14 cellular contexts compared by ENCODE assay signal in the genomic region with DNA sequence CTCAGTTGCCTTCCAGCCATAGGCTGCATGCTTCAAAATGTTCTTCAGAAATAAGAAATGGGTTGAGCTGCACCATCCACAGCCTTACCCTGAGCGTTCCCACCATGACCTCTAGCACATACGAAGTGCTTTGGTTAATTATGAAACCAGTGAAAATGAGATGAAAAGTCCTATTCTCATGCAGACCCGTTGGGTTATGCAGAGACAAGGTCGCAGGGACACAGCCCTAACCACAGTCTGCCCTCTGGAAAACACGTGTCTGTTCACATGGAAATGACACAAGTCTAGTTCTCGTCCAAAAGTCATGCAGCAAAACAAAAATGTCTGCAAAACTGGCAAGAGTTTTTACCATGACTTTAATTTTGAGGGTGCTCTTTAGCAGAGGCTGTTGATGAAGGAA. TPM values are rescaled to one million over a fixed set of nuclear protein-coding genes. Genes with fewer than 3 reads are reported as not detected.
DNase-seq lines count a peak whose midpoint lies in the region; ATAC-seq, FAIRE-seq and TF ChIP-seq lines count a peak whose summit lies in the region.
"Had no signal": no experiment of that assay in that cellular context is flagged by ENCODE, and none has a peak within 500 bp of the region (broad histone marks: within the 10 kb centered on the region; RNA-seq: fewer than 3 reads in every experiment).

No MANE protein-coding gene starts in this region.

- CTCF ChIA-PET in H1 (lab: Charles Lee; ENCODE audit: partially characterized antibody): interaction anchor here (0.6 to 7.3 kb wide), 22 partner anchors 8 to 751 kb away, joined by 3 to 42 read pairs (median 3); a partner anchor contains a TSS

- H4K91ac ChIP-seq in H1 (replicated peaks; ENCODE audit: insufficient read length, low read length): no peak overlapping the region

- H3K14ac ChIP-seq in H1 (ENCODE audit: insufficient read length): no peak overlapping the region

- no peak overlapping the region for H4K5ac ChIP-seq in H1 (ENCODE audit: insufficient read length, low read depth, low read length)

- H4K20me1 ChIP-seq in H1 (replicated peaks in 1 of 2; ENCODE audit: control insufficient read depth in 1 of 2, insufficient read depth in 2 of 2, low read length in 2 of 2): no peaks in the 10 kb centered on the region
- no peaks in the 10 kb centered on the region for H4K20me1 ChIP-seq in neural progenitor cell (ENCODE audit: low read depth)

- H3K9ac ChIP-seq in H1 (replicated peaks in 1 of 4; ENCODE audit: extremely low read depth in 1 of 4, low read depth in 3 of 4, low read length in 3 of 4) (no peak overlapping the region), neural progenitor cell (no peak overlapping the region)

- H3K36me3 Mint-ChIP-seq in neural progenitor cell: no peaks in the 10 kb centered on the region
- no peaks in the 10 kb centered on the region for H3K36me3 Mint-ChIP-seq in activated T-helper 1 cell treated with anti-CD3 and anti-CD28 coated beads, Interleukin-12 subunit alpha, Interleukin-12 subunit beta, Interleukin-2, Interleukin-4 antibody, amounts not matched to agents 30 ng/mL and 10 ng/mL and 1 ng/mL, durations not matched to agents 14 hours and 24 hours and 36 hours (ENCODE audit: low read depth)

- H3K4me1 ChIP-seq in heart right ventricle: peaks cover 0 to 26% (median 7%) of the 10 kb centered on the region in 9 donors
- H3K4me1 ChIP-seq in H1 (replicated peaks in 1 of 4; ENCODE audit: control insufficient read depth in 3 of 4, insufficient read depth in 4 of 4, low read length in 3 of 4): peaks cover 0 to 4% (median 0%) of the 10 kb centered on the region in 4 experiments; a peak in 4 of 7 replicates
- H3K4me1 ChIP-seq in neural progenitor cell: peaks cover 10% of the 10 kb centered on the region
- H3K4me1 ChIP-seq in aorta (ENCODE audit: control insufficient read depth in 1 of 2, insufficient read depth in 2 of 2, low read length in 2 of 2): no peaks in the 10 kb centered on the region

- no peak overlapping the region for H2BK12ac ChIP-seq in H1 (ENCODE audit: low read depth, low read length)

- no peaks in the 10 kb centered on the region; the same call in 1 of the 2 replicates for H3K23me2 ChIP-seq in H1 (ENCODE audit: low read depth, low read length)

- peaks cover 5% of the 10 kb centered on the region for H3K4me1 Mint-ChIP-seq in neural progenitor cell
- H3K4me1 Mint-ChIP-seq in activated T-helper 1 cell treated with anti-CD3 and anti-CD28 coated beads, Interleukin-12 subunit alpha, Interleukin-12 subunit beta, Interleukin-2, Interleukin-4 antibody, amounts not matched to agents 30 ng/mL and 10 ng/mL and 1 ng/mL, durations not matched to agents 14 hours and 24 hours and 36 hours (ENCODE audit: low read depth): peaks cover 37% of the 10 kb centered on the region

- TF ChIP-seq RAD21 in H1 (IDR thresholded peaks at IDR 0.05 in 1 of 2, conservative IDR thresholded peaks at IDR 0.05 in 1 of 2; ENCODE audit: low read depth in 2 of 2, low read length in 2 of 2): no peak

- H3K4me3 ChIP-seq in heart right ventricle (no peak overlapping the region), H1 (ENCODE audit: extremely low read depth in 1 of 4, insufficient read depth in 2 of 4, low read depth in 3 of 4, low read length in 4 of 4) (no peak overlapping the region), neural progenitor cell (no peak overlapping the region), aorta (ENCODE audit: low read length in 2 of 2) (no peak overlapping the region)

- H3K36me3 ChIP-seq in heart right ventricle (no peaks in the 10 kb centered on the region), H1 (ENCODE audit: control insufficient read depth in 2 of 4, insufficient read depth in 4 of 4, low read length in 3 of 4) (no peaks in the 10 kb centered on the region), neural progenitor cell (no peaks in the 10 kb centered on the region), aorta (ENCODE audit: control insufficient read depth in 1 of 2, insufficient read depth in 2 of 2, low read length in 1 of 2) (no peaks in the 10 kb centered on the region)

- FAIRE-seq in H1 (lab: Jason Lieb, UNC): no peak

- no peak overlapping the region for H3K56ac ChIP-seq in H1 (replicated peaks; ENCODE audit: insufficient read length, low read depth, low read length)

- H2AFZ ChIP-seq in H1 (ENCODE audit: low read length) (no peak overlapping the region), neural progenitor cell (replicated peaks) (peak overlapping the region; percentile 52)

- no peak overlapping the region for H2BK20ac ChIP-seq in H1 (ENCODE audit: low read length)

- DNase-seq in heart right ventricle (no peak), cardiac septum (ENCODE audit: low spot score) (no peak), H1 (ENCODE audit: low read depth in 1 of 2, low spot score in 2 of 2) (peak in 1 of 2 experiments; percentile 26), neural progenitor cell (ENCODE audit: low spot score) (no peak), aorta (no peak)
- DNase-seq in activated T-helper 1 cell treated with anti-CD3 and anti-CD28 coated beads, Interleukin-12 subunit alpha, Interleukin-12 subunit beta, Interleukin-2, Interleukin-4 antibody, amounts not matched to agents 30 ng/mL and 10 ng/mL and 1 ng/mL, durations not matched to agents 14 hours and 24 hours and 36 hours (ENCODE audit: low spot score): no peak
- DNase-seq: DMS153, KG1, NCI-H1048 had no signal

- H2BK120ac ChIP-seq in H1 (replicated peaks; ENCODE audit: low read depth, low read length): no peak overlapping the region

- TF ChIP-seq CTCF in heart right ventricle (IDR thresholded peaks at IDR 0.05): no peak
- no peak for TF ChIP-seq CTCF in H1 (IDR thresholded peaks at IDR 0.05; ENCODE audit: control extremely low read depth in 1 of 3, insufficient read depth in 1 of 3, low read depth in 1 of 3, low read length in 3 of 3)
- no peak for TF ChIP-seq CTCF in neural progenitor cell (IDR thresholded peaks at IDR 0.05)

- no peak overlapping the region for H3K18ac ChIP-seq in H1 (ENCODE audit: extremely low read depth, low read length)

- H3K4ac ChIP-seq in H1 (replicated peaks; ENCODE audit: insufficient read length, low read depth, low read length): no peak overlapping the region

- no peak overlapping the region for H3K4me3 Mint-ChIP-seq in neural progenitor cell
- no peak overlapping the region for H3K4me3 Mint-ChIP-seq in activated T-helper 1 cell treated with anti-CD3 and anti-CD28 coated beads, Interleukin-12 subunit alpha, Interleukin-12 subunit beta, Interleukin-2, Interleukin-4 antibody, amounts not matched to agents 30 ng/mL and 10 ng/mL and 1 ng/mL, durations not matched to agents 14 hours and 24 hours and 36 hours

- H3F3A ChIP-seq in neural progenitor cell (ENCODE audit: low read depth): peaks cover 5% of the 10 kb centered on the region

- H3K27me3 ChIP-seq in heart right ventricle: no peaks in the 10 kb centered on the region
- H3K27me3 ChIP-seq in H1 (replicated peaks in 1 of 4; ENCODE audit: control insufficient read depth in 3 of 4, extremely low read depth in 1 of 4, insufficient read depth in 3 of 4, low read length in 3 of 4): no peaks in the 10 kb centered on the region
- H3K27me3 ChIP-seq in neural progenitor cell: no peaks in the 10 kb centered on the region
- H3K27me3 ChIP-seq in aorta (ENCODE audit: control insufficient read depth in 1 of 2, insufficient read depth in 2 of 2, low read length in 1 of 2): no peaks in the 10 kb centered on the region

- no peak overlapping the region for H4K8ac ChIP-seq in H1 (ENCODE audit: extremely low read depth, insufficient read depth, low read length)

- no peak for TF ChIP-seq EP300 in H1 (IDR thresholded peaks at IDR 0.05; ENCODE audit: borderline replicate concordance in 1 of 2, low read depth in 2 of 2, low read length in 2 of 2)

- H2BK15ac ChIP-seq in H1 (ENCODE audit: low read length): no peak overlapping the region

- H3K27ac Mint-ChIP-seq in neural progenitor cell: no peak overlapping the region
- no peak overlapping the region for H3K27ac Mint-ChIP-seq in activated T-helper 1 cell treated with anti-CD3 and anti-CD28 coated beads, Interleukin-12 subunit alpha, Interleukin-12 subunit beta, Interleukin-2, Interleukin-4 antibody, amounts not matched to agents 30 ng/mL and 10 ng/mL and 1 ng/mL, durations not matched to agents 14 hours and 24 hours and 36 hours

- no peak overlapping the region for H3K23ac ChIP-seq in H1 (ENCODE audit: insufficient read length)

- H3K79me2 ChIP-seq in H1 (ENCODE audit: control insufficient read depth in 1 of 2, insufficient read depth in 2 of 2, low read length in 2 of 2) (no peaks in the 10 kb centered on the region), neural progenitor cell (ENCODE audit: low read depth) (no peaks in the 10 kb centered on the region)

- H3K9me3 ChIP-seq in heart right ventricle: peaks cover 0 to 7% (median 0%) of the 10 kb centered on the region in 11 donors
- H3K9me3 ChIP-seq in H1 (ENCODE audit: insufficient read depth in 2 of 2, low read depth in 1 of 2, low read length in 1 of 2): no peaks in the 10 kb centered on the region
- H3K9me3 ChIP-seq in neural progenitor cell (ENCODE audit: low read depth): no peaks in the 10 kb centered on the region
- no peaks in the 10 kb centered on the region for H3K9me3 ChIP-seq in aorta (ENCODE audit: control insufficient read depth, low read length)

- intact Hi-C loops in heart right ventricle (cut with DNase I) (no loop called here), cardiac septum (cut with DNase I) (no loop called here), aorta (cut with DNase I) (loop anchor here in 1 of 2 donors (2.0 kb wide), 1 partner anchor 13 kb away; no protein-coding TSS in a partner anchor)
- intact Hi-C loops in activated T-helper 1 cell treated with anti-CD3 and anti-CD28 coated beads, Interleukin-12 subunit alpha, Interleukin-12 subunit beta, Interleukin-2, Interleukin-4 antibody, amounts not matched to agents 30 ng/mL and 10 ng/mL and 1 ng/mL, durations not matched to agents 14 hours and 24 hours and 36 hours (cut with micrococcal nuclease): loop anchor here (1.0 to 10.0 kb wide), 2 partner anchors 9 to 407 kb away; a partner anchor contains a TSS

- WGBS in heart right ventricle, 2 donors: 70 to 75% methylated on average over 6 of the region's 6 CpGs
- WGBS in H1 (ENCODE audit: extremely low coverage in 1 of 2, insufficient coverage in 1 of 2, insufficient read length in 1 of 2, insufficient replicate concordance in 2 of 2, low coverage in 1 of 2, low lambda C conversion rate in 2 of 2, missing lambda C conversion rate in 1 of 2), 2 experiments: 87% methylated on average over 6 of the region's 6 CpGs; no CpG with 5 or more reads in 1 of the 2 experiments
- 31 to 33% methylated on average over 6 of the region's 6 CpGs for WGBS in aorta, 2 donors

- no peak overlapping the region for H2AK5ac ChIP-seq in H1 (ENCODE audit: low read depth, low read length)

- no peaks in the 10 kb centered on the region for H3K79me1 ChIP-seq in H1 (ENCODE audit: low read depth, low read length)

- no peak overlapping the region for H3K4me2 ChIP-seq in H1 (ENCODE audit: insufficient read depth in 1 of 2, low read depth in 2 of 2, low read length in 2 of 2)
- H3K4me2 ChIP-seq in neural progenitor cell: peak overlapping the region; percentile 3

- H3K27ac ChIP-seq in heart right ventricle (peak overlapping the region in 1 of 10 donors; percentile 11), H1 (ENCODE audit: low read depth, low read length) (no peak overlapping the region), neural progenitor cell (no peak overlapping the region), aorta (ENCODE audit: low read depth in 1 of 2, low read length in 2 of 2) (peak overlapping the region; percentile 60 to 76)
- H3K27ac ChIP-seq: C4-2B had no signal

- TF ChIP-seq POLR2A in H1 (IDR thresholded peaks at IDR 0.05; ENCODE audit: control extremely low read depth in 1 of 2, low read depth in 2 of 2, low read length in 2 of 2): no peak

- peak overlapping the region; percentile 38; the same call in 1 of the 2 replicates for H2BK5ac ChIP-seq in H1 (ENCODE audit: low read depth, low read length)

- peaks cover 3% of the 10 kb centered on the region for H3K27me3 Mint-ChIP-seq in neural progenitor cell (ENCODE audit: insufficient read depth, low read depth)
- H3K27me3 Mint-ChIP-seq in activated T-helper 1 cell treated with anti-CD3 and anti-CD28 coated beads, Interleukin-12 subunit alpha, Interleukin-12 subunit beta, Interleukin-2, Interleukin-4 antibody, amounts not matched to agents 30 ng/mL and 10 ng/mL and 1 ng/mL, durations not matched to agents 14 hours and 24 hours and 36 hours (ENCODE audit: insufficient read depth): peaks cover 5% of the 10 kb centered on the region

- H3K9me3 Mint-ChIP-seq in neural progenitor cell: no peaks in the 10 kb centered on the region
- H3K9me3 Mint-ChIP-seq in activated T-helper 1 cell treated with anti-CD3 and anti-CD28 coated beads, Interleukin-12 subunit alpha, Interleukin-12 subunit beta, Interleukin-2, Interleukin-4 antibody, amounts not matched to agents 30 ng/mL and 10 ng/mL and 1 ng/mL, durations not matched to agents 14 hours and 24 hours and 36 hours: no peaks in the 10 kb centered on the region

- POLR2A ChIA-PET in H1 (lab: Charles Lee; ENCODE audit: partially characterized antibody): interaction anchor here (1.5 to 2.0 kb wide), 2 partner anchors 14 to 31 kb away, joined by 4 to 6 read pairs; no protein-coding TSS in a partner anchor

- ATAC-seq in heart right ventricle: peak in 7 of 8 donors; percentile 9 to 54 (median 25)
- ATAC-seq in aorta (ENCODE audit: low FRiP score): peak; percentile 76
- no peak for ATAC-seq in HG03095 (IDR thresholded peaks at IDR 0.05; ENCODE audit: unreplicated experiment)
- ATAC-seq in HG03571 (IDR thresholded peaks at IDR 0.05; ENCODE audit: unreplicated experiment): no peak

RNA-seq across cellular contexts. Expression of a gene that starts 36.4 kb away (rescaled TPM):
- 100 to 1,000 TPM; 109 to 139 (median 119) TPM for total RNA-seq in heart right ventricle
- 100 to 1,000 TPM in 1 of 2 donors, 10 to 100 TPM in 1; 56.5 to 119 TPM for polyA plus RNA-seq in heart right ventricle
- total RNA-seq in cardiac septum: 111 TPM
- 101 and 102 TPM in 2 replicates for total RNA-seq in H1 (2021; fragmentation: NEBNext Ultra II Directional; extraction: Animal tissue kit (Norgen Biotek cat#: 25700))
- 59.4 and 60.1 TPM in 2 replicates for polyA plus RNA-seq in H1 (2011; rRNA removed)
- 79.9 TPM for polyA plus RNA-seq in H1 (2011; cell fraction: cytosol; rRNA removed)
- polyA plus RNA-seq in H1 (2011; cell fraction: nucleus; rRNA removed): 44.8 TPM
- 65.6 to 86.2 TPM (median 72.5 TPM) in 4 replicates for polyA plus RNA-seq in H1 (2012, experiment 1 of 2)
- polyA plus RNA-seq in H1 (2012, experiment 2 of 2): 48.2 TPM
- 61.7 TPM for polyA plus RNA-seq in H1 (2013, experiment 1 of 2)
- polyA plus RNA-seq in H1 (2013, experiment 2 of 2): 61.3 TPM
- polyA minus RNA-seq in H1 (2011; rRNA and poly(A)+ RNA removed): 50.6 and 54.8 TPM in 2 replicates
- polyA minus RNA-seq in H1 (2011; cell fraction: cytosol; rRNA and poly(A)+ RNA removed): 22.3 TPM
- polyA minus RNA-seq in H1 (2011; cell fraction: nucleus; rRNA and poly(A)+ RNA removed): 29.1 TPM
- 47.8 and 66.8 TPM in 2 replicates for total RNA-seq in neural progenitor cell (ENCODE audit: low replicate concordance)
- total RNA-seq in aorta: 10 to 100 TPM; 75.6 to 81.5 TPM
- 100 to 1,000 TPM in 1 of 2 donors, 10 to 100 TPM in 1; 87.9 to 120 TPM for polyA plus RNA-seq in aorta
- 39.0 and 39.9 TPM in 2 replicates for total RNA-seq in activated T-helper 1 cell treated with anti-CD3 and anti-CD28 coated beads, Interleukin-12 subunit alpha, Interleukin-12 subunit beta, Interleukin-2, Interleukin-4 antibody, amounts not matched to agents 30 ng/mL and 10 ng/mL and 1 ng/mL, durations not matched to agents 14 hours and 24 hours and 36 hours

RNA-seq across cellular contexts. Expression of a gene that starts 50.2 kb away (rescaled TPM):
- 10 to 100 TPM in 2 of 10 donors, 1 to 10 TPM in 8; 2.2 to 19.6 (median 7.0) TPM for total RNA-seq in heart right ventricle
- polyA plus RNA-seq in heart right ventricle: 1 to 10 TPM; 2.8 to 4.2 TPM
- 5.6 TPM for total RNA-seq in cardiac septum
- total RNA-seq in H1 (2021; fragmentation: NEBNext Ultra II Directional; extraction: Animal tissue kit (Norgen Biotek cat#: 25700)): 2.3 and 2.6 TPM in 2 replicates
- polyA plus RNA-seq in H1 (2011; rRNA removed): 0.82 and 0.96 TPM in 2 replicates
- polyA plus RNA-seq in H1 (2011; cell fraction: cytosol; rRNA removed): 1.3 TPM
- 1.5 TPM for polyA plus RNA-seq in H1 (2011; cell fraction: nucleus; rRNA removed)
- 1.1 to 1.5 TPM (median 1.4 TPM) in 4 replicates for polyA plus RNA-seq in H1 (2012, experiment 1 of 2)
- 0.59 TPM for polyA plus RNA-seq in H1 (2012, experiment 2 of 2)
- 1.5 TPM for polyA plus RNA-seq in H1 (2013, experiment 1 of 2)
- polyA plus RNA-seq in H1 (2013, experiment 2 of 2): 1.7 TPM
- 1.4 and 1.5 TPM in 2 replicates for polyA minus RNA-seq in H1 (2011; rRNA and poly(A)+ RNA removed)
- 1.9 TPM for polyA minus RNA-seq in H1 (2011; cell fraction: cytosol; rRNA and poly(A)+ RNA removed)
- polyA minus RNA-seq in H1 (2011; cell fraction: nucleus; rRNA and poly(A)+ RNA removed): 3.2 TPM
- total RNA-seq in neural progenitor cell (ENCODE audit: low replicate concordance): 1.9 and 8.3 TPM in 2 replicates
- total RNA-seq in aorta: 1 to 10 TPM; 6.1 to 7.4 TPM
- 1 to 10 TPM in 1 of 2 donors, under 1 TPM in 1; 0.50 to 2.6 TPM for polyA plus RNA-seq in aorta
- 1.6 and 2.1 TPM in 2 replicates for total RNA-seq in activated T-helper 1 cell treated with anti-CD3 and anti-CD28 coated beads, Interleukin-12 subunit alpha, Interleukin-12 subunit beta, Interleukin-2, Interleukin-4 antibody, amounts not matched to agents 30 ng/mL and 10 ng/mL and 1 ng/mL, durations not matched to agents 14 hours and 24 hours and 36 hours

RNA-seq across cellular contexts. Expression of a gene that starts 52.5 kb away (rescaled TPM):
- total RNA-seq in heart right ventricle: under 1 TPM in 6 of 10 donors, not detected in 4; 0.19 to 0.78 (median 0.24) TPM
- polyA plus RNA-seq in heart right ventricle: under 1 TPM; 0.09 to 0.44 TPM
- 0.16 TPM for total RNA-seq in cardiac septum
- 0.19 TPM in 1 of 2 replicates, not detected in the other for total RNA-seq in H1 (2021; fragmentation: NEBNext Ultra II Directional; extraction: Animal tissue kit (Norgen Biotek cat#: 25700))
- 0.03 and 0.05 TPM in 2 replicates for polyA plus RNA-seq in H1 (2011; rRNA removed)
- polyA plus RNA-seq in H1 (2011; cell fraction: cytosol; rRNA removed): not detected
- polyA plus RNA-seq in H1 (2011; cell fraction: nucleus; rRNA removed): 0.16 TPM
- polyA plus RNA-seq in H1 (2012, experiment 1 of 2): 0.39 TPM in 1 of 4 replicates, not detected in the others
- polyA plus RNA-seq in H1 (2012, experiment 2 of 2): not detected
- polyA plus RNA-seq in H1 (2013, experiment 1 of 2): 0.02 TPM
- 0.04 TPM for polyA plus RNA-seq in H1 (2013, experiment 2 of 2)
- polyA minus RNA-seq in H1 (2011; rRNA and poly(A)+ RNA removed): 0.09 and 0.27 TPM in 2 replicates
- not detected for polyA minus RNA-seq in H1 (2011; cell fraction: cytosol; rRNA and poly(A)+ RNA removed)
- not detected for polyA minus RNA-seq in H1 (2011; cell fraction: nucleus; rRNA and poly(A)+ RNA removed)
- total RNA-seq in neural progenitor cell (ENCODE audit: low replicate concordance): 0.19 TPM in 1 of 2 replicates, not detected in the other
- not detected for total RNA-seq in aorta
- polyA plus RNA-seq in aorta: not detected
- total RNA-seq in activated T-helper 1 cell treated with anti-CD3 and anti-CD28 coated beads, Interleukin-12 subunit alpha, Interleukin-12 subunit beta, Interleukin-2, Interleukin-4 antibody, amounts not matched to agents 30 ng/mL and 10 ng/mL and 1 ng/mL, durations not matched to agents 14 hours and 24 hours and 36 hours: 0.29 and 0.65 TPM in 2 replicates
- total RNA-seq: A172, M059J had no signal

Comparison
In these comparisons a context has a peak if more than half of its experiments do, and no peak if none do; other contexts are left out.
1. ATAC-seq: peak in heart right ventricle (7 of 8) and aorta (single experiment); none in HG03095 (single experiment) and HG03571 (single experiment).
2. H3K27ac ChIP-seq: peak in aorta (2 of 2); none in H1 (single experiment) and neural progenitor cell (single experiment).